ENCODE assay signal across 22 cellular contexts in genomic region chr2:38215993-38216392, GRCh38.
DNase-seq lines count a peak whose midpoint lies in the region; ATAC-seq, FAIRE-seq and TF ChIP-seq lines count a peak whose summit lies in the region.
"Had no signal": no experiment of that assay in that cellular context is flagged by ENCODE, and none has a peak within 500 bp of the region (broad histone marks: within the 10 kb centered on the region; RNA-seq: fewer than 3 reads in every experiment).

No MANE protein-coding gene starts in this region.

- H3K27ac ChIP-seq in A549, result peak overlapping the region; percentile 65 to 67; a peak in 5 of 6 replicates
- H3K27ac ChIP-seq: left ventricle myocardium inferior had no signal

- no peak overlapping the region for H3K27ac Mint-ChIP-seq in naive thymus-derived CD8-positive, alpha-beta T cell
- H3K27ac Mint-ChIP-seq: activated B cell treated with CpG ODN at 0.5 μM for 24 hours; activated CD4-positive, alpha-beta memory T cell treated with anti-CD3 and anti-CD28 coated beads, Interleukin-2, amount 10 ng/mL, durations not matched to agents 7 days and 5 days; CD4-positive, alpha-beta memory T cell; endodermal cell had no signal

- peak overlapping the region; percentile 38 for H3K4me2 ChIP-seq in A549
- H3K4me2 ChIP-seq: SK-N-SH had no signal

- H3K4me1 ChIP-seq in A549, result peaks cover 33% of the 10 kb centered on the region

- TF ChIP-seq EP300 in A549 (IDR thresholded peaks at IDR 0.05), result peak in 1 of 2 experiments; percentile 29; a peak in 1 of 5 replicates

- peak; percentile 68 to 78; a peak in 5 of 6 replicates for ATAC-seq in A549
- ATAC-seq in naive thymus-derived CD8-positive, alpha-beta T cell, result no peak

- no peak overlapping the region for H3K4me3 Mint-ChIP-seq in naive thymus-derived CD8-positive, alpha-beta T cell
- H3K4me3 Mint-ChIP-seq: activated B cell treated with CpG ODN at 0.5 μM for 24 hours; activated CD4-positive, alpha-beta memory T cell treated with anti-CD3 and anti-CD28 coated beads, Interleukin-2, amount 10 ng/mL, durations not matched to agents 7 days and 5 days; CD4-positive, alpha-beta memory T cell; endodermal cell had no signal

- peaks cover 8% of the 10 kb centered on the region; the same call in 1 of the 3 replicates for H3K9me3 ChIP-seq in A549
- H3K9me3 ChIP-seq: suprapubic skin had no signal

- CTCF ChIA-PET in A549 (lab: Yijun Ruan, JAX), result interaction anchor here (0.6 kb wide), 1 partner anchor 58 kb away, joined by 3 read pairs; no protein-coding TSS in a partner anchor

- H3K4me1 Mint-ChIP-seq in naive thymus-derived CD8-positive, alpha-beta T cell, result peaks cover 8 to 14% (median 11%) of the 10 kb centered on the region in 4 donors
- H3K4me1 Mint-ChIP-seq: activated B cell treated with CpG ODN at 0.5 μM for 24 hours had no signal

- POLR2A ChIA-PET in A549 (lab: Yijun Ruan, JAX), result no interaction called here
- POLR2A ChIA-PET in naive thymus-derived CD8-positive, alpha-beta T cell (lab: Charles Lee), result no interaction called here

- no peak overlapping the region for H3K4me3 ChIP-seq in A549
- no peak overlapping the region for H3K4me3 ChIP-seq in astrocyte of the spinal cord (ENCODE audit: low read depth, low read length)
- no peak overlapping the region for H3K4me3 ChIP-seq in fibroblast of pulmonary artery (replicated peaks; ENCODE audit: low read depth, low read length)
- H3K4me3 ChIP-seq: left ventricle myocardium inferior, suprapubic skin had no signal

- TF ChIP-seq CTCF in A549 (IDR thresholded peaks at IDR 0.05), result no peak
- no peak for TF ChIP-seq CTCF in astrocyte of the spinal cord (IDR thresholded peaks at IDR 0.05; ENCODE audit: low read depth, low read length)
- no peak for TF ChIP-seq CTCF in fibroblast of pulmonary artery (IDR thresholded peaks at IDR 0.05; ENCODE audit: low read length, missing control alignments)

- TF ChIP-seq RAD21 in A549 (conservative IDR thresholded peaks at IDR 0.05 in 1 of 2, IDR thresholded peaks at IDR 0.05 in 1 of 2), result no peak

- H3K27me3 Mint-ChIP-seq in naive thymus-derived CD8-positive, alpha-beta T cell, result peaks cover 4 to 25% (median 18%) of the 10 kb centered on the region in 5 donors

- in situ Hi-C loops in astrocyte of the spinal cord (cut with HindIII; ENCODE audit: low sequenced_read_pairs), result no loop called here

- H3K9me3 Mint-ChIP-seq in naive thymus-derived CD8-positive, alpha-beta T cell, result peaks cover 2 to 23% (median 10%) of the 10 kb centered on the region in 9 donors

- no peak for TF ChIP-seq POLR2A in A549 (IDR thresholded peaks at IDR 0.05; ENCODE audit: low read length)

- H3K36me3 Mint-ChIP-seq in naive thymus-derived CD8-positive, alpha-beta T cell, result peaks cover 0 to 8% (median 5%) of the 10 kb centered on the region in 3 donors

- peak in 1 of 2 experiments; percentile 84 for DNase-seq in A549 (ENCODE audit: low read depth in 1 of 2, low spot score in 1 of 2)
- DNase-seq in LHCN-M2 (ENCODE audit: low read depth), result peak; percentile 74
- DNase-seq in astrocyte of the spinal cord (ENCODE audit: low read depth, low spot score), result peak; percentile 32
- peak; percentile 79 for DNase-seq in fibroblast of pulmonary artery (ENCODE audit: low read depth)
- no peak for DNase-seq in NAMALWA (ENCODE audit: low spot score)
- no peak for DNase-seq in NCI-H2196 treated with DMSO at 0.1 percent for 48 hours (lab: John Stamatoyannopoulos, UW; ENCODE audit: unreplicated experiment)
- no peak for DNase-seq in dermis blood vessel endothelial cell
- no peak for DNase-seq in naive thymus-derived CD8-positive, alpha-beta T cell
- DNase-seq: activated B cell treated with CpG ODN at 0.5 μM for 24 hours; activated CD4-positive, alpha-beta memory T cell treated with anti-CD3 and anti-CD28 coated beads, Interleukin-2, amount 10 ng/mL, durations not matched to agents 7 days and 5 days; activated naive CD4-positive, alpha-beta T cell; aorta; CD4-positive, alpha-beta memory T cell; DMS79; endodermal cell; left ventricle myocardium inferior; NCI-H1105 treated with DMSO at 0.1 percent for 48 hours; NCI-H2081 treated with DMSO at 0.1 percent for 48 hours; NCI-H774; retina; SK-N-SH had no signal

- FAIRE-seq in A549 (lab: Jason Lieb, UNC), result peak; percentile 68

TF ChIP-seq in A549, 52 proteins besides CTCF, POLR2A, EP300 and RAD21:
- TF ChIP-seq TP53 (CRISPR knock-in tag; IDR thresholded peaks at IDR 0.05) (no peak), MAX (IDR thresholded peaks at IDR 0.05) (peak; percentile 53), MYC (IDR thresholded peaks at IDR 0.05; ENCODE audit: borderline replicate concordance, low read length) (no peak), FOSB (CRISPR knock-in tag; IDR thresholded peaks at IDR 0.05) (no peak), ZSCAN20 (CRISPR knock-in tag; IDR thresholded peaks at IDR 0.05) (0 out of 2 replicates have a peak, but pooled peaks have one; percentile 41), HES2 (IDR thresholded peaks at IDR 0.05) (peak; percentile 54; the same call in 1 of the 2 replicates), JUNB (IDR thresholded peaks at IDR 0.05) (peak; percentile 44; the same call in 1 of the 2 replicates), CBX2 (IDR thresholded peaks at IDR 0.05; ENCODE audit: borderline replicate concordance, low read depth) (no peak), CEBPB (IDR thresholded peaks at IDR 0.05) (peak; percentile 63 to 86; a peak in 3 of 4 replicates), NPAS2 (CRISPR knock-in tag; IDR thresholded peaks at IDR 0.05; ENCODE audit: borderline replicate concordance) (no peak), CHD2 (IDR thresholded peaks at IDR 0.05; ENCODE audit: low read length, partially characterized antibody) (no peak), NR3C1 (IDR thresholded peaks at IDR 0.05) (no peak), EHMT2 (IDR thresholded peaks at IDR 0.05; ENCODE audit: low read depth) (no peak), MAFK (IDR thresholded peaks at IDR 0.05; ENCODE audit: partially characterized antibody) (peak; percentile 99), ESRRA (IDR thresholded peaks at IDR 0.05; ENCODE audit: borderline replicate concordance, low read length) (no peak), ZNF302 (CRISPR knock-in tag; IDR thresholded peaks at IDR 0.05) (no peak), MAZ (IDR thresholded peaks at IDR 0.05; ENCODE audit: borderline replicate concordance, low read depth, low read length) (no peak), HOXB13 (CRISPR knock-in tag; IDR thresholded peaks at IDR 0.05; ENCODE audit: low read depth) (no peak), JUN (IDR thresholded peaks at IDR 0.05) (peak in 1 of 2 experiments; percentile 67; a peak in 1 of 5 replicates), NFE2L2 (conservative IDR thresholded peaks at IDR 0.05; ENCODE audit: low read length) (peak; percentile 99), ZC3H11A (IDR thresholded peaks at IDR 0.05) (no peak), HMGXB4 (CRISPR knock-in tag; IDR thresholded peaks at IDR 0.05; ENCODE audit: borderline replicate concordance) (no peak), FOXS1 (CRISPR knock-in tag; IDR thresholded peaks at IDR 0.05) (0 out of 2 replicates have a peak, but pooled peaks have one; percentile 52), GATA3 (IDR thresholded peaks at IDR 0.05; ENCODE audit: borderline replicate concordance) (no peak; the same call in 1 of the 2 replicates), ZFP36 (IDR thresholded peaks at IDR 0.05; ENCODE audit: borderline replicate concordance, partially characterized antibody) (no peak), BCL3 (IDR thresholded peaks at IDR 0.05) (no peak), FOSL2 (IDR thresholded peaks at IDR 0.05) (peak; percentile 42; the same call in 1 of the 2 replicates), FOSL2 (CRISPR knock-in tag; IDR thresholded peaks at IDR 0.05) (peak; percentile 81)

Comparison
In these comparisons a context has a peak if more than half of its experiments do, and no peak if none do; other contexts are left out.
1. ATAC-seq: peak in A549 (2 of 2); none in naive thymus-derived CD8-positive, alpha-beta T cell (0 of 2).
2. DNase-seq: peak in LHCN-M2 (single experiment), astrocyte of the spinal cord (single experiment) and fibroblast of pulmonary artery (single experiment); none in NAMALWA (single experiment), NCI-H2196 treated with DMSO at 0.1 percent for 48 hours (single experiment), dermis blood vessel endothelial cell (single experiment) and naive thymus-derived CD8-positive, alpha-beta T cell (0 of 10).